Comparison of ENCODE assay signal across 18 cellular contexts in genomic region chr11:27421819-27422494, GRCh38. TPM values are rescaled to one million over a fixed set of nuclear protein-coding genes. Genes with fewer than 3 reads are reported as not detected.
DNase-seq lines count a peak whose midpoint lies in the region; FAIRE-seq and TF ChIP-seq lines count a peak whose summit lies in the region.
"Had no signal": no experiment of that assay in that cellular context is flagged by ENCODE, and none has a peak within 500 bp of the region (broad histone marks: within the 10 kb centered on the region; RNA-seq: fewer than 3 reads in every experiment).

No MANE protein-coding gene starts in this region.

- peaks cover 19% of the 10 kb centered on the region for H3K36me3 Mint-ChIP-seq in nephron progenitor cell (ENCODE audit: low read depth)
- H3K36me3 Mint-ChIP-seq: naive B cell had no signal

- H3K4me3 Mint-ChIP-seq in nephron progenitor cell: no peak overlapping the region
- H3K4me3 Mint-ChIP-seq: activated T-helper 17 cell treated with anti-CD3 and anti-CD28 coated beads, Interleukin-2, amount 50 U/mL, for 72 hours; dendritic cell treated with granulocyte-macrophage colony-stimulating factor and Interleukin-4, amounts not matched to agents 40 ng/mL and 50 ng/mL, for 4 days; naive B cell had no signal

- FAIRE-seq in GM12892 (lab: Jason Lieb, UNC): peak; percentile 64
- FAIRE-seq: GM19239 had no signal

- TF ChIP-seq CTCF in fibroblast of mammary gland (conservative IDR thresholded peaks at IDR 0.05; ENCODE audit: control insufficient read depth, insufficient read depth, low read depth, low read length) (no peak), nephron progenitor cell (IDR thresholded peaks at IDR 0.05) (no peak)

- peaks cover 58% of the 10 kb centered on the region for H3K4me1 Mint-ChIP-seq in nephron progenitor cell
- H3K4me1 Mint-ChIP-seq: activated T-helper 17 cell treated with anti-CD3 and anti-CD28 coated beads, Interleukin-2, amount 50 U/mL, for 72 hours; naive B cell had no signal

- DNase-seq in GM12892 (ENCODE audit: insufficient read length) (no peak), NCI-H748 treated with DMSO at 0.1 percent for 48 hours (lab: John Stamatoyannopoulos, UW) (peak; percentile 87), fibroblast of mammary gland (ENCODE audit: low read depth) (peak; percentile 14), nephron progenitor cell (no peak), HPDE6-E6E7 (ENCODE audit: extremely low spot score) (no peak), ureter (ENCODE audit: low spot score) (no peak)
- no peak for DNase-seq in activated CD4-positive, alpha-beta T cell treated with anti-CD3 and anti-CD28 coated beads for 48 hours
- no peak for DNase-seq in stimulated activated CD4-positive, alpha-beta T cell treated with anti-CD3 and anti-CD28 coated beads, Interleukin-4, amount 100 ng/mL, for 1 hour
- DNase-seq: Caco-2, hippocampal formation, left lung, naive B cell, psoas muscle, tibial artery had no signal

- H3K9me3 Mint-ChIP-seq in nephron progenitor cell: peaks cover 10% of the 10 kb centered on the region
- H3K9me3 Mint-ChIP-seq: activated T-helper 17 cell treated with anti-CD3 and anti-CD28 coated beads, Interleukin-2, amount 50 U/mL, for 72 hours; dendritic cell treated with granulocyte-macrophage colony-stimulating factor and Interleukin-4, amounts not matched to agents 40 ng/mL and 50 ng/mL, for 4 days had no signal

- no peak overlapping the region for H3K4me3 ChIP-seq in fibroblast of mammary gland (ENCODE audit: control insufficient read depth, low read depth, low read length)
- H3K4me3 ChIP-seq: left lung, psoas muscle, SJSA1, tibial artery had no signal

- no peak for TF ChIP-seq POLR2A in GM12892 (IDR thresholded peaks at IDR 0.05; ENCODE audit: low read depth, low read length)

- no peaks in the 10 kb centered on the region for H3K27me3 Mint-ChIP-seq in nephron progenitor cell (ENCODE audit: low read depth, poor library complexity)
- H3K27me3 Mint-ChIP-seq: dendritic cell treated with granulocyte-macrophage colony-stimulating factor and Interleukin-4, amounts not matched to agents 40 ng/mL and 50 ng/mL, for 4 days had no signal

- peak overlapping the region; percentile 33 for H3K27ac Mint-ChIP-seq in nephron progenitor cell
- H3K27ac Mint-ChIP-seq: activated T-helper 17 cell treated with anti-CD3 and anti-CD28 coated beads, Interleukin-2, amount 50 U/mL, for 72 hours; dendritic cell treated with granulocyte-macrophage colony-stimulating factor and Interleukin-4, amounts not matched to agents 40 ng/mL and 50 ng/mL, for 4 days had no signal

RNA-seq across cellular contexts. Expression of gene LGR4, which starts 50.6 kb away (rescaled TPM):
- polyA plus RNA-seq in GM12892 (2012; ENCODE audit: missing spikeins): 0.59 TPM
- total RNA-seq in ureter: 49.2 TPM

RNA-seq across cellular contexts. Expression of gene CCDC34, which starts 58.9 kb away (rescaled TPM):
- 18.9 TPM for polyA plus RNA-seq in GM12892 (2012; ENCODE audit: missing spikeins)
- 10.2 TPM for total RNA-seq in ureter

Comparison
In these comparisons a context has a peak if more than half of its experiments do, and no peak if none do; other contexts are left out.
1. DNase-seq: peak in NCI-H748 treated with DMSO at 0.1 percent for 48 hours (single experiment) and fibroblast of mammary gland (single experiment); none in GM12892 (single experiment), nephron progenitor cell (single experiment), activated CD4-positive, alpha-beta T cell treated with anti-CD3 and anti-CD28 coated beads for 48 hours (single experiment), HPDE6-E6E7 (single experiment), stimulated activated CD4-positive, alpha-beta T cell treated with anti-CD3 and anti-CD28 coated beads, Interleukin-4, amount 100 ng/mL, for 1 hour (single experiment) and ureter (single experiment).